In genomic region chr7:23004247-23004520, GRCh38 we compare ENCODE assay signal across 16 cellular contexts.
"Had no signal": no experiment of that assay in that cellular context is flagged by ENCODE, and none has a peak within 500 bp of the region (broad histone marks: within the 10 kb centered on the region; RNA-seq: fewer than 3 reads in every experiment).

No MANE protein-coding gene starts in this region.

- H3K9me3 ChIP-seq: adrenal gland, body of pancreas had no signal

- H2AFZ ChIP-seq: parathyroid adenoma had no signal

- ATAC-seq: body of pancreas had no signal

- H3K27me3 ChIP-seq: adrenal gland, body of pancreas had no signal

- H3K4me3 ChIP-seq: adrenal gland, body of pancreas had no signal

- H3K36me3 Mint-ChIP-seq: type B pancreatic cell had no signal

- H3K27ac ChIP-seq: body of pancreas, parathyroid adenoma had no signal

- H3K27me3 Mint-ChIP-seq: activated B cell treated with CpG ODN at 0.5 μM for 24 hours; activated CD4-positive, alpha-beta T cell treated with anti-CD3 and anti-CD28 coated beads, Interleukin-2, amount 10 ng/mL, durations not matched to agents 7 days and 5 days; type B pancreatic cell had no signal

- H3K79me2 ChIP-seq: parathyroid adenoma had no signal

- H3K4me1 ChIP-seq: body of pancreas, parathyroid adenoma had no signal

- H3K36me3 ChIP-seq: adrenal gland had no signal

- DNase-seq: activated B cell treated with CpG ODN at 0.5 μM for 24 hours; activated CD4-positive, alpha-beta T cell treated with anti-CD3 and anti-CD28 coated beads, Interleukin-2, amount 10 ng/mL, durations not matched to agents 7 days and 5 days; activated CD8-positive, alpha-beta memory T cell treated with anti-CD3 and anti-CD28 coated beads for 24 hours; activated naive CD4-positive, alpha-beta T cell treated with anti-CD3 and anti-CD28 coated beads for 36 hours; adrenal gland; body of pancreas; central memory CD4-positive, alpha-beta T cell; effector memory CD4-positive, alpha-beta T cell; hippocampal formation; kidney glomerular epithelial cell; stimulated activated naive CD4-positive, alpha-beta T cell; substantia nigra had no signal

- H3K4me1 Mint-ChIP-seq: neural crest cell had no signal

- H3K9me3 Mint-ChIP-seq: activated B cell treated with CpG ODN at 0.5 μM for 24 hours; activated CD4-positive, alpha-beta T cell treated with anti-CD3 and anti-CD28 coated beads, Interleukin-2, amount 10 ng/mL, durations not matched to agents 7 days and 5 days; activated naive CD4-positive, alpha-beta T cell treated with anti-CD3 and anti-CD28 coated beads for 36 hours; neural crest cell; T-helper 1 cell treated with Interleukin-12 subunit alpha and Interleukin-12 subunit beta and Interleukin-4 antibody, amounts not matched to agents 30 μg/mL and 1 μg/mL, for 36 hours; type B pancreatic cell had no signal

- H3K9ac ChIP-seq: parathyroid adenoma had no signal

- H3K4me3 Mint-ChIP-seq: activated B cell treated with CpG ODN at 0.5 μM for 24 hours; activated CD4-positive, alpha-beta T cell treated with anti-CD3 and anti-CD28 coated beads, Interleukin-2, amount 10 ng/mL, durations not matched to agents 7 days and 5 days; activated naive CD4-positive, alpha-beta T cell treated with anti-CD3 and anti-CD28 coated beads for 36 hours; neural crest cell; T-helper 1 cell treated with Interleukin-12 subunit alpha and Interleukin-12 subunit beta and Interleukin-4 antibody, amounts not matched to agents 30 μg/mL and 1 μg/mL, for 36 hours; type B pancreatic cell had no signal

- H3K27ac Mint-ChIP-seq: activated B cell treated with CpG ODN at 0.5 μM for 24 hours; activated CD4-positive, alpha-beta T cell treated with anti-CD3 and anti-CD28 coated beads, Interleukin-2, amount 10 ng/mL, durations not matched to agents 7 days and 5 days; activated naive CD4-positive, alpha-beta T cell treated with anti-CD3 and anti-CD28 coated beads for 36 hours; T-helper 1 cell treated with Interleukin-12 subunit alpha and Interleukin-12 subunit beta and Interleukin-4 antibody, amounts not matched to agents 30 μg/mL and 1 μg/mL, for 36 hours; type B pancreatic cell had no signal
